Comparison of ENCODE assay signal across 11 cellular contexts in the genomic region with DNA sequence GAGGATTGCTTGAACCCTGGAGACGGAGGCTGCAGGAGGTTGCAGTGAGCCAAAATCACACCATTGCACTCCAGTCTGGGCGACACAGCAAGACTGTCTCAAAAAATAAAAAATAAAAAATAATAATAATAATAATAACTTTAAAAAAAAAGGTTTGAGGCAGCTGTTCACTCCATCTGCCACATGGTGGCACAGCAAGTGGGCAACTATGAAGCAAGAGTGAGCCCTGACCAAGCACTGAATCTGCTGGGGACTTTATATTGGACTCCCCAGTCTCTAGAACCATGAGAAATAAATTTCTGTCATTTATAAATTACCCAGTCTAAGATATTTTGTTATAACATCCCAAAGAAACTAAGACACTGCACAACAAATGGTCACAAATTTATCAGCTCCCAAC. TPM values are rescaled to one million over a fixed set of nuclear protein-coding genes. Genes with fewer than 3 reads are reported as not detected.
DNase-seq lines count a peak whose midpoint lies in the region; ATAC-seq and TF ChIP-seq lines count a peak whose summit lies in the region.
"Had no signal": no experiment of that assay in that cellular context is flagged by ENCODE, and none has a peak within 500 bp of the region (broad histone marks: within the 10 kb centered on the region; RNA-seq: fewer than 3 reads in every experiment).

No MANE protein-coding gene starts in this region.

- H3K27me3 ChIP-seq in upper lobe of right lung: no peaks in the 10 kb centered on the region

- no peaks in the 10 kb centered on the region for H3K27me3 Mint-ChIP-seq in natural killer cell (ENCODE audit: low read depth in 2 of 2)
- H3K27me3 Mint-ChIP-seq in natural killer cell treated with Interleukin-12 subunit alpha and Interleukin-12 subunit beta and Interleukin-15 and Interleukin-18, amount 100 ng/mL, for 72 hours: no peaks in the 10 kb centered on the region
- no peaks in the 10 kb centered on the region for H3K27me3 Mint-ChIP-seq in activated CD4-positive, alpha-beta memory T cell treated with anti-CD3 and anti-CD28 coated beads for 36 hours
- H3K27me3 Mint-ChIP-seq: activated T-helper 17 cell treated with anti-CD3 and anti-CD28 coated beads, Interleukin-2, amount 50 U/mL, for 72 hours had no signal

- intact Hi-C loops in natural killer cell (cut with micrococcal nuclease) (no loop called here), upper lobe of right lung (cut with DNase I) (no loop called here)
- intact Hi-C loops in activated CD4-positive, alpha-beta memory T cell treated with anti-CD3 and anti-CD28 coated beads for 36 hours (cut with micrococcal nuclease): no loop called here

- H3K4me1 ChIP-seq in upper lobe of right lung: no peaks in the 10 kb centered on the region

- no peaks in the 10 kb centered on the region for H3K9me3 Mint-ChIP-seq in natural killer cell
- no peaks in the 10 kb centered on the region for H3K9me3 Mint-ChIP-seq in natural killer cell treated with Interleukin-12 subunit alpha and Interleukin-12 subunit beta and Interleukin-15 and Interleukin-18, amount 100 ng/mL, for 72 hours
- H3K9me3 Mint-ChIP-seq in activated CD4-positive, alpha-beta memory T cell treated with anti-CD3 and anti-CD28 coated beads for 36 hours: no peaks in the 10 kb centered on the region
- H3K9me3 Mint-ChIP-seq: activated T-helper 17 cell treated with anti-CD3 and anti-CD28 coated beads, Interleukin-2, amount 50 U/mL, for 72 hours had no signal

- H3K27ac ChIP-seq in VCaP: no peak overlapping the region
- H3K27ac ChIP-seq in upper lobe of right lung: no peak overlapping the region
- H3K27ac ChIP-seq: SK-N-MC had no signal

- no peak for DNase-seq in natural killer cell
- DNase-seq in natural killer cell treated with Interleukin-12 subunit alpha and Interleukin-12 subunit beta and Interleukin-15 and Interleukin-18, amount 100 ng/mL, for 72 hours (ENCODE audit: low spot score): no peak
- DNase-seq in iris pigment epithelial cell (ENCODE audit: low read depth): peak; percentile 28
- no peak for DNase-seq in upper lobe of right lung
- no peak for DNase-seq in activated CD4-positive, alpha-beta memory T cell treated with anti-CD3 and anti-CD28 coated beads for 36 hours
- DNase-seq in NCI-H748 treated with DMSO at 0.1 percent for 48 hours (lab: John Stamatoyannopoulos, UW): no peak
- DNase-seq: Calu3 had no signal

- no peak overlapping the region for H3K4me3 Mint-ChIP-seq in natural killer cell
- H3K4me3 Mint-ChIP-seq in natural killer cell treated with Interleukin-12 subunit alpha and Interleukin-12 subunit beta and Interleukin-15 and Interleukin-18, amount 100 ng/mL, for 72 hours: no peak overlapping the region
- no peak overlapping the region for H3K4me3 Mint-ChIP-seq in activated CD4-positive, alpha-beta memory T cell treated with anti-CD3 and anti-CD28 coated beads for 36 hours
- H3K4me3 Mint-ChIP-seq: activated T-helper 17 cell treated with anti-CD3 and anti-CD28 coated beads, Interleukin-2, amount 50 U/mL, for 72 hours had no signal

- no peaks in the 10 kb centered on the region for H3K9me3 ChIP-seq in upper lobe of right lung

- CTCF ChIA-PET in activated CD4-positive, alpha-beta memory T cell treated with anti-CD3 and anti-CD28 coated beads for 36 hours (lab: Charles Lee): interaction anchor here (1.0 to 1.2 kb wide), 2 partner anchors 98 to 134 kb away, joined by 3 to 4 read pairs; partner anchors contain the start of gene BAIAP2L1

- H3K36me3 Mint-ChIP-seq in natural killer cell: no peaks in the 10 kb centered on the region
- H3K36me3 Mint-ChIP-seq in natural killer cell treated with Interleukin-12 subunit alpha and Interleukin-12 subunit beta and Interleukin-15 and Interleukin-18, amount 100 ng/mL, for 72 hours: no peaks in the 10 kb centered on the region
- peaks cover 8% of the 10 kb centered on the region for H3K36me3 Mint-ChIP-seq in activated CD4-positive, alpha-beta memory T cell treated with anti-CD3 and anti-CD28 coated beads for 36 hours

- H3K27ac Mint-ChIP-seq in natural killer cell: no peak overlapping the region
- H3K27ac Mint-ChIP-seq in natural killer cell treated with Interleukin-12 subunit alpha and Interleukin-12 subunit beta and Interleukin-15 and Interleukin-18, amount 100 ng/mL, for 72 hours: no peak overlapping the region
- no peak overlapping the region for H3K27ac Mint-ChIP-seq in activated CD4-positive, alpha-beta memory T cell treated with anti-CD3 and anti-CD28 coated beads for 36 hours

- ATAC-seq in natural killer cell (peak in 2 of 3 donors; percentile 40 to 57), upper lobe of right lung (peak; percentile 84), GM18907 (IDR thresholded peaks at IDR 0.05; ENCODE audit: unreplicated experiment) (no peak)
- ATAC-seq in natural killer cell treated with Interleukin-12 subunit alpha and Interleukin-12 subunit beta and Interleukin-15 and Interleukin-18, amount 100 ng/mL, for 72 hours: no peak
- ATAC-seq: activated T-helper 17 cell treated with anti-CD3 and anti-CD28 coated beads, Interleukin-2, amount 50 U/mL, for 72 hours had no signal

- POLR2A ChIA-PET in activated CD4-positive, alpha-beta memory T cell treated with anti-CD3 and anti-CD28 coated beads for 36 hours (lab: Charles Lee): interaction anchor here (0.6 kb wide), 1 partner anchor 14 kb away, joined by 3 read pairs; no protein-coding TSS in a partner anchor

- H3K4me3 ChIP-seq in upper lobe of right lung: no peak overlapping the region
- H3K4me3 ChIP-seq: SK-N-MC had no signal

- TF ChIP-seq CTCF in natural killer cell (IDR thresholded peaks at IDR 0.05): no peak
- peak; percentile 78 for TF ChIP-seq CTCF in VCaP (conservative IDR thresholded peaks at IDR 0.05)
- peak; percentile 52 for TF ChIP-seq CTCF in upper lobe of right lung (IDR thresholded peaks at IDR 0.05)

- H3K4me1 Mint-ChIP-seq in natural killer cell: peaks cover 0 to 7% of the 10 kb centered on the region in 2 donors
- H3K4me1 Mint-ChIP-seq in natural killer cell treated with Interleukin-12 subunit alpha and Interleukin-12 subunit beta and Interleukin-15 and Interleukin-18, amount 100 ng/mL, for 72 hours (ENCODE audit: low read depth in 2 of 2): peaks cover 0 to 7% of the 10 kb centered on the region in 2 donors
- peaks cover 3% of the 10 kb centered on the region for H3K4me1 Mint-ChIP-seq in activated CD4-positive, alpha-beta memory T cell treated with anti-CD3 and anti-CD28 coated beads for 36 hours (ENCODE audit: low read depth)
- H3K4me1 Mint-ChIP-seq: activated T-helper 17 cell treated with anti-CD3 and anti-CD28 coated beads, Interleukin-2, amount 50 U/mL, for 72 hours had no signal

- no peaks in the 10 kb centered on the region for H3K36me3 ChIP-seq in upper lobe of right lung

RNA-seq across cellular contexts. Expression of gene BRI3, which starts 14.6 kb away (rescaled TPM):
- 10 to 100 TPM; 81.9 to 97.1 (median 90.0) TPM for total RNA-seq in natural killer cell
- 10 to 100 TPM; 40.3 to 48.6 TPM for total RNA-seq in natural killer cell treated with Interleukin-12 subunit alpha and Interleukin-12 subunit beta and Interleukin-15 and Interleukin-18, amount 100 ng/mL, for 72 hours
- total RNA-seq in upper lobe of right lung: 530 TPM
- 10 to 100 TPM; 52.0 to 52.9 TPM for total RNA-seq in activated CD4-positive, alpha-beta memory T cell treated with anti-CD3 and anti-CD28 coated beads for 36 hours

RNA-seq across cellular contexts. Expression of gene TECPR1, which starts 14.8 kb away (rescaled TPM):
- total RNA-seq in natural killer cell (10 to 100 TPM; 68.8 to 76.7 (median 70.3) TPM), upper lobe of right lung (55.2 TPM)
- total RNA-seq in natural killer cell treated with Interleukin-12 subunit alpha and Interleukin-12 subunit beta and Interleukin-15 and Interleukin-18, amount 100 ng/mL, for 72 hours: 10 to 100 TPM; 42.1 to 68.6 TPM
- 10 to 100 TPM; 34.5 to 35.3 TPM for total RNA-seq in activated CD4-positive, alpha-beta memory T cell treated with anti-CD3 and anti-CD28 coated beads for 36 hours

RNA-seq across cellular contexts. Expression of gene BHLHA15, which starts 55.6 kb away (rescaled TPM):
- total RNA-seq in natural killer cell (1 to 10 TPM in 1 of 3 donors, not detected in 2; 3.3 TPM), upper lobe of right lung (0.81 TPM)
- total RNA-seq in natural killer cell treated with Interleukin-12 subunit alpha and Interleukin-12 subunit beta and Interleukin-15 and Interleukin-18, amount 100 ng/mL, for 72 hours: 1 to 10 TPM; 1.8 to 2.4 TPM
- total RNA-seq in activated CD4-positive, alpha-beta memory T cell treated with anti-CD3 and anti-CD28 coated beads for 36 hours: under 1 TPM in 1 of 2 experiments, not detected in 1; 0.67 TPM
- total RNA-seq: activated T-helper 17 cell treated with anti-CD3 and anti-CD28 coated beads, Interleukin-2, amount 50 U/mL, for 72 hours had no signal

Comparison
In these comparisons a context has a peak if more than half of its experiments do, and no peak if none do; other contexts are left out.
1. ATAC-seq: peak in natural killer cell (2 of 3) and upper lobe of right lung (single experiment); none in natural killer cell treated with Interleukin-12 subunit alpha and Interleukin-12 subunit beta and Interleukin-15 and Interleukin-18, amount 100 ng/mL, for 72 hours (0 of 2) and GM18907 (single experiment).